Comparison of ENCODE assay signal across 8 cellular contexts in the genomic region with DNA sequence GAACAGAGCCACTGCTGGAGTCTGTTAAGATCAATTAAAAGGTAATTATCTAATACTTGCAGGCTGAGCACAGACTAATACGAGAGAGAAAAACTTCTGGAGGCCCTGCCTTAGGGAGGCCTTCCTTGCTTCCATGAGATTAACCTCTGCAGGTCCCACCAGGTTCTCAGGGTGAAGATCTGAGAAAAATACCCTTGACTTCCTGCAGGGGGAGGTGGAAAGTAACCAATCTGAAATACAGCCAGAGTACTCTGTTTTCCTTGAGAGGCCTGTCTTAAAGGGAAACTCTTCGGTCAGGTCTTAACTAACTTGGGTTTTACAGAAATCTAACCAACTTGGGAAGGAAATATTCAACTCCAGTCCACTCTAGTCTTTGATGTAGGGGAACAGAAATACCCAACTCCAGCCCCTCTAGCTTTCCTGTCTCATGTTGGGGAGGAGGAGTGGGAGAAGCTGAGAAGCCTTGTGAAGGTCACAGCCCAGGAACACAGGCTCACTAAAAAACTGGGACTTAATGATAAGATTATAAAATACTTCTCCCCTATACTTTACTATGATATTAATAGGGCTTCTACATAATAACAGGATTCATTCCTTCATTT.
DNase-seq lines count a peak whose midpoint lies in the region; ATAC-seq and TF ChIP-seq lines count a peak whose summit lies in the region.

No MANE protein-coding gene starts in this region.

- peaks cover 24% of the 10 kb centered on the region for H3K4me1 Mint-ChIP-seq in brain

- no peaks in the 10 kb centered on the region for H3K9me3 Mint-ChIP-seq in brain

- H3K27ac Mint-ChIP-seq in brain, result peak overlapping the region in 1 of 5 experiments; percentile 66

- H3K4me3 Mint-ChIP-seq in brain, result no peak overlapping the region

- no peaks in the 10 kb centered on the region for H3K27me3 Mint-ChIP-seq in brain

- H3K36me3 ChIP-seq in lung (ENCODE audit: control insufficient read depth in 2 of 2, insufficient read depth in 2 of 2, low read length in 2 of 2), result peaks cover 4 to 6% of the 10 kb centered on the region in 2 donors

- WGBS in lung, 2 donors, result 63 to 91% methylated on average over 2 of the region's 2 CpGs

- TF ChIP-seq CTCF in brain (conservative IDR thresholded peaks at IDR 0.05) (peak; percentile 38 to 67), lung (IDR thresholded peaks at IDR 0.05; ENCODE audit: control extremely low read depth, extremely low read depth) (peak; percentile 9)

- H3K27ac ChIP-seq in lung (ENCODE audit: low read depth in 1 of 2, low read length in 1 of 2), result no peak overlapping the region

- peaks cover 36% of the 10 kb centered on the region for H3K36me3 Mint-ChIP-seq in brain

- H3K4me3 ChIP-seq in lung, result no peak overlapping the region

- peak; percentile 89 for ATAC-seq in GM18498 (IDR thresholded peaks at IDR 0.05; ENCODE audit: unreplicated experiment)
- ATAC-seq in HG02623 (IDR thresholded peaks at IDR 0.05; ENCODE audit: unreplicated experiment), result peak; percentile 89
- peak; percentile 62 for ATAC-seq in lung (ENCODE audit: insufficient read depth, low FRiP score)

- H3K4me1 ChIP-seq in lung (ENCODE audit: control insufficient read depth in 2 of 2, insufficient read depth in 2 of 2, low read length in 2 of 2), result no peaks in the 10 kb centered on the region

- no peaks in the 10 kb centered on the region for H3K27me3 ChIP-seq in lung (ENCODE audit: control insufficient read depth, insufficient read depth)

- no peaks in the 10 kb centered on the region for H3K9me3 ChIP-seq in lung (ENCODE audit: control insufficient read depth in 2 of 2, insufficient read depth in 1 of 2, low read length in 1 of 2)

- DNase-seq in CD1c-positive myeloid dendritic cell (ENCODE audit: extremely low spot score) (peak; percentile 17), NAMALWA (ENCODE audit: low spot score) (peak; percentile 67), lung (ENCODE audit: low spot score) (no peak), GOT3 (lab: John Stamatoyannopoulos, UW) (no peak)
- DNase-seq in activated effector memory CD4-positive, alpha-beta T cell treated with Interleukin-2 at 50 U/mL for 16 hours, result no peak

Comparison
In these comparisons a context has a peak if more than half of its experiments do, and no peak if none do; other contexts are left out.
1. DNase-seq: peak in CD1c-positive myeloid dendritic cell (single experiment) and NAMALWA (single experiment); none in lung (single experiment), activated effector memory CD4-positive, alpha-beta T cell treated with Interleukin-2 at 50 U/mL for 16 hours (single experiment) and GOT3 (single experiment).
2. Peak in every context shown above with its lines, with median percentiles within 50 percentile points of each other: ATAC-seq.